ENCODE assay signal across 14 cellular contexts in genomic region chr4:148284526-148285193, GRCh38.
DNase-seq lines count a peak whose midpoint lies in the region; ATAC-seq, FAIRE-seq and TF ChIP-seq lines count a peak whose summit lies in the region.
"Had no signal": no experiment of that assay in that cellular context is flagged by ENCODE, and none has a peak within 500 bp of the region (broad histone marks: within the 10 kb centered on the region; RNA-seq: fewer than 3 reads in every experiment).

No MANE protein-coding gene starts in this region.

- POLR2A ChIA-PET in CD8-positive, alpha-beta T cell (lab: Charles Lee) = interaction anchor here (0.7 to 0.8 kb wide), 2 partner anchors 159 to 543 kb away, joined by 3 read pairs; no protein-coding TSS in a partner anchor

- H4K20me1 ChIP-seq in smooth muscle cell (ENCODE audit: low read depth) = no peaks in the 10 kb centered on the region

- H3K4me2 ChIP-seq in smooth muscle cell = no peak overlapping the region

- CTCF ChIA-PET in CD8-positive, alpha-beta T cell (lab: Charles Lee) = interaction anchor here (1.2 kb wide), 1 partner anchor 162 kb away, joined by 3 read pairs; no protein-coding TSS in a partner anchor

- no peak overlapping the region for H3K9ac ChIP-seq in kidney (ENCODE audit: low read length in 2 of 2)
- H3K9ac ChIP-seq in smooth muscle cell (ENCODE audit: low read depth) = no peak overlapping the region

- H3K4me1 ChIP-seq in body of pancreas (peaks cover 45% of the 10 kb centered on the region), kidney (ENCODE audit: control insufficient read depth in 1 of 2, insufficient read depth in 1 of 2, low read depth in 1 of 2, low read length in 2 of 2) (peaks cover 5 to 6% of the 10 kb centered on the region in 2 donors), smooth muscle cell (ENCODE audit: low read depth) (no peaks in the 10 kb centered on the region)
- peaks cover 5% of the 10 kb centered on the region for H3K4me1 ChIP-seq in CD8-positive, alpha-beta T cell (ENCODE audit: insufficient read depth, low read length)

- no peak for FAIRE-seq in kidney (lab: Jason Lieb, UNC)

- ATAC-seq in body of pancreas = peak; percentile 60
- ATAC-seq in CD8-positive, alpha-beta T cell = no peak

- no peak overlapping the region for H2AFZ ChIP-seq in smooth muscle cell (ENCODE audit: low read depth)

- no peak for TF ChIP-seq POLR2A in body of pancreas (IDR thresholded peaks at IDR 0.05)

- no peak overlapping the region for H3K27ac ChIP-seq in body of pancreas
- H3K27ac ChIP-seq in kidney (ENCODE audit: low read depth in 2 of 2, low read length in 2 of 2) = no peak overlapping the region
- H3K27ac ChIP-seq in smooth muscle cell (ENCODE audit: low read depth) = no peak overlapping the region
- no peak overlapping the region for H3K27ac ChIP-seq in CD8-positive, alpha-beta T cell (ENCODE audit: low read depth, low read length)

- no peaks in the 10 kb centered on the region for H3K36me3 ChIP-seq in body of pancreas (replicated peaks in 1 of 2; ENCODE audit: insufficient read depth in 1 of 2, low read depth in 2 of 2)
- no peaks in the 10 kb centered on the region for H3K36me3 ChIP-seq in kidney (ENCODE audit: control insufficient read depth in 1 of 2, insufficient read depth in 2 of 2, low read length in 2 of 2)
- H3K36me3 ChIP-seq in smooth muscle cell (ENCODE audit: low read depth) = no peaks in the 10 kb centered on the region
- H3K36me3 ChIP-seq in CD8-positive, alpha-beta T cell (ENCODE audit: insufficient read depth, low read length) = no peaks in the 10 kb centered on the region

- H3K27ac Mint-ChIP-seq in T-helper 2 cell treated with Interferon-gamma antibody and Interleukin-4, amounts not matched to agents 5 μg/mL and 100 μg/mL, for 36 hours = no peak overlapping the region
- no peak overlapping the region for H3K27ac Mint-ChIP-seq in CD8-positive, alpha-beta T cell
- H3K27ac Mint-ChIP-seq: activated naive CD8-positive, alpha-beta T cell; dendritic cell treated with granulocyte-macrophage colony-stimulating factor and Interleukin-4, amounts not matched to agents 40 ng/mL and 50 ng/mL, for 4 days; T-helper 1 cell treated with Interleukin-12 subunit alpha and Interleukin-12 subunit beta and Interleukin-4 antibody, amounts not matched to agents 30 μg/mL and 1 μg/mL, for 36 hours had no signal

- WGBS in body of pancreas, 2 donors = 46 to 48% methylated on average over 3 of the region's 3 CpGs
- 83% methylated on average over 3 of the region's 3 CpGs for WGBS in smooth muscle cell (ENCODE audit: low lambda C conversion rate)

- no peaks in the 10 kb centered on the region for H3K4me1 Mint-ChIP-seq in T-helper 2 cell treated with Interferon-gamma antibody and Interleukin-4, amounts not matched to agents 5 μg/mL and 100 μg/mL, for 36 hours (ENCODE audit: low read depth)
- H3K4me1 Mint-ChIP-seq in CD8-positive, alpha-beta T cell (ENCODE audit: low read depth) = peaks cover 48% of the 10 kb centered on the region

- H3K4me3 Mint-ChIP-seq in T-helper 2 cell treated with Interferon-gamma antibody and Interleukin-4, amounts not matched to agents 5 μg/mL and 100 μg/mL, for 36 hours = no peak overlapping the region
- H3K4me3 Mint-ChIP-seq in CD8-positive, alpha-beta T cell = no peak overlapping the region
- H3K4me3 Mint-ChIP-seq: activated naive CD8-positive, alpha-beta T cell; dendritic cell treated with granulocyte-macrophage colony-stimulating factor and Interleukin-4, amounts not matched to agents 40 ng/mL and 50 ng/mL, for 4 days; memory B cell; T-helper 1 cell treated with Interleukin-12 subunit alpha and Interleukin-12 subunit beta and Interleukin-4 antibody, amounts not matched to agents 30 μg/mL and 1 μg/mL, for 36 hours had no signal

- DNase-seq in NCI-H82 (lab: John Stamatoyannopoulos, UW) (peak; percentile 51), NCI-H82 treated with DMSO at 0.1 percent for 48 hours (lab: John Stamatoyannopoulos, UW; ENCODE audit: unreplicated experiment) (no peak), body of pancreas (peak in 2 of 4 donors; percentile 25 to 40), kidney (no peak), smooth muscle cell (lab: John Stamatoyannopoulos, UW; ENCODE audit: unreplicated experiment) (no peak)
- no peak for DNase-seq in activated CD4-positive, alpha-beta T cell treated with anti-CD3 and anti-CD28 coated beads for 4 hours
- DNase-seq in T-helper 2 cell treated with Interferon-gamma antibody and Interleukin-4, amounts not matched to agents 5 μg/mL and 100 μg/mL, for 36 hours (ENCODE audit: low spot score) = no peak
- no peak for DNase-seq in CD8-positive, alpha-beta T cell
- DNase-seq: NCI-H146; NK-92 treated with Interleukin-12 subunit alpha and Interleukin-12 subunit beta, amount 100 ng/mL, for 24 hours had no signal

- H3K36me3 Mint-ChIP-seq in T-helper 2 cell treated with Interferon-gamma antibody and Interleukin-4, amounts not matched to agents 5 μg/mL and 100 μg/mL, for 36 hours (ENCODE audit: low read depth) = no peaks in the 10 kb centered on the region
- no peaks in the 10 kb centered on the region for H3K36me3 Mint-ChIP-seq in CD8-positive, alpha-beta T cell
- H3K36me3 Mint-ChIP-seq: memory B cell had no signal

- H3K27me3 ChIP-seq in body of pancreas (no peaks in the 10 kb centered on the region), smooth muscle cell (ENCODE audit: low read depth) (no peaks in the 10 kb centered on the region)
- H3K27me3 ChIP-seq in CD8-positive, alpha-beta T cell (ENCODE audit: insufficient read depth, low read length) = no peaks in the 10 kb centered on the region

- H3K9me3 ChIP-seq in body of pancreas (no peaks in the 10 kb centered on the region), kidney (ENCODE audit: control insufficient read depth in 1 of 2, low read length in 2 of 2) (no peaks in the 10 kb centered on the region), smooth muscle cell (replicated peaks; ENCODE audit: low read depth) (no peaks in the 10 kb centered on the region)
- no peaks in the 10 kb centered on the region for H3K9me3 ChIP-seq in CD8-positive, alpha-beta T cell (ENCODE audit: low read length)

- intact Hi-C loops in body of pancreas (cut with DNase I) (no loop called here), kidney (cut with DNase I) (no loop called here)
- intact Hi-C loops in CD8-positive, alpha-beta T cell (cut with DNase I, micrococcal nuclease) = loop anchor here in 1 of 2 experiments (10.0 kb wide), 1 partner anchor 130 kb away; no protein-coding TSS in a partner anchor

- TF ChIP-seq CTCF in body of pancreas (IDR thresholded peaks at IDR 0.05) (peak in 5 of 7 experiments; percentile 10 to 57 (median 46)), kidney (IDR thresholded peaks at IDR 0.05; ENCODE audit: borderline replicate concordance, extremely low read depth, insufficient read depth) (peak; percentile 48), smooth muscle cell (IDR thresholded peaks at IDR 0.05; ENCODE audit: borderline replicate concordance, insufficient read depth, poor library complexity, severe bottlenecking) (peak; percentile 10)
- no peak for TF ChIP-seq CTCF in CD8-positive, alpha-beta T cell (IDR thresholded peaks at IDR 0.05)

- H3F3A ChIP-seq in smooth muscle cell (ENCODE audit: low read depth) = no peaks in the 10 kb centered on the region

- no peaks in the 10 kb centered on the region for H3K9me3 Mint-ChIP-seq in T-helper 2 cell treated with Interferon-gamma antibody and Interleukin-4, amounts not matched to agents 5 μg/mL and 100 μg/mL, for 36 hours
- no peaks in the 10 kb centered on the region for H3K9me3 Mint-ChIP-seq in CD8-positive, alpha-beta T cell
- H3K9me3 Mint-ChIP-seq: dendritic cell treated with granulocyte-macrophage colony-stimulating factor and Interleukin-4, amounts not matched to agents 40 ng/mL and 50 ng/mL, for 4 days; memory B cell; T-helper 1 cell treated with Interleukin-12 subunit alpha and Interleukin-12 subunit beta and Interleukin-4 antibody, amounts not matched to agents 30 μg/mL and 1 μg/mL, for 36 hours had no signal

- no peak overlapping the region for H3K4me3 ChIP-seq in body of pancreas
- no peak overlapping the region for H3K4me3 ChIP-seq in kidney (ENCODE audit: low read length in 2 of 2)
- no peak overlapping the region for H3K4me3 ChIP-seq in smooth muscle cell
- no peak overlapping the region for H3K4me3 ChIP-seq in CD8-positive, alpha-beta T cell (ENCODE audit: low read depth, low read length)

- no peaks in the 10 kb centered on the region for H3K27me3 Mint-ChIP-seq in T-helper 2 cell treated with Interferon-gamma antibody and Interleukin-4, amounts not matched to agents 5 μg/mL and 100 μg/mL, for 36 hours (ENCODE audit: low read depth)
- no peaks in the 10 kb centered on the region for H3K27me3 Mint-ChIP-seq in CD8-positive, alpha-beta T cell (ENCODE audit: low read depth)
- H3K27me3 Mint-ChIP-seq: activated naive CD8-positive, alpha-beta T cell; dendritic cell treated with granulocyte-macrophage colony-stimulating factor and Interleukin-4, amounts not matched to agents 40 ng/mL and 50 ng/mL, for 4 days; memory B cell had no signal

- H3K79me2 ChIP-seq in smooth muscle cell (ENCODE audit: low read depth) = no peaks in the 10 kb centered on the region
